Comparison of ENCODE assay signal across 8 cellular contexts in genomic region chr4:107034091-107034698, GRCh38. TPM values are rescaled to one million over a fixed set of nuclear protein-coding genes. Genes with fewer than 3 reads are reported as not detected.
A peak's percentile ranks its signal among the peaks of the same experiment; 100 is the strongest.
DNase-seq lines count a peak whose midpoint lies in the region; ATAC-seq and TF ChIP-seq lines count a peak whose summit lies in the region.

No MANE protein-coding gene starts in this region.

- peak; percentile 12 for DNase-seq in activated naive CD4-positive, alpha-beta T cell treated with anti-CD3 and anti-CD28 coated beads for 36 hours
- no peak for DNase-seq in activated naive CD4-positive, alpha-beta T cell treated with anti-CD3 and anti-CD28 coated beads, Interleukin-2, amount 50 U/mL, for 16 hours
- no peak for DNase-seq in T-helper 17 cell
- peak; percentile 30 for DNase-seq in fibroblast of villous mesenchyme (ENCODE audit: low read depth)
- no peak for DNase-seq in omental fat pad (ENCODE audit: low spot score)
- DNase-seq in activated CD4-positive, CD25-positive, alpha-beta regulatory T cell treated with anti-CD3 and anti-CD28 coated beads, Interleukin-2, amount 50 U/mL, for 72 hours: no peak
- DNase-seq in T1000 (lab: John Stamatoyannopoulos, UW): no peak

- H3K4me1 Mint-ChIP-seq in activated naive CD4-positive, alpha-beta T cell treated with anti-CD3 and anti-CD28 coated beads for 36 hours (ENCODE audit: low read depth): peaks cover 27% of the 10 kb centered on the region
- H3K4me1 Mint-ChIP-seq in T-helper 17 cell: peaks cover 25% of the 10 kb centered on the region

- intact Hi-C loops in activated naive CD4-positive, alpha-beta T cell treated with anti-CD3 and anti-CD28 coated beads for 36 hours (cut with micrococcal nuclease): loop anchor here (5.0 kb wide), 1 partner anchor 703 kb away; no protein-coding TSS in a partner anchor

- H3K9me3 ChIP-seq in T-helper 17 cell (ENCODE audit: control insufficient read depth, low read length, poor library complexity, severe bottlenecking): no peaks in the 10 kb centered on the region

- H3K9me3 Mint-ChIP-seq in activated naive CD4-positive, alpha-beta T cell treated with anti-CD3 and anti-CD28 coated beads for 36 hours: no peaks in the 10 kb centered on the region

- H3K27ac Mint-ChIP-seq in activated naive CD4-positive, alpha-beta T cell treated with anti-CD3 and anti-CD28 coated beads for 36 hours: no peak overlapping the region
- H3K27ac Mint-ChIP-seq in T-helper 17 cell: no peak overlapping the region

- TF ChIP-seq CTCF in fibroblast of villous mesenchyme (IDR thresholded peaks at IDR 0.05; ENCODE audit: insufficient read depth, low read depth, low read length) (peak; percentile 37), omental fat pad (IDR thresholded peaks at IDR 0.05) (no peak)

- ATAC-seq in T-helper 17 cell (peak; percentile 49), omental fat pad (ENCODE audit: low FRiP score) (peak; percentile 34), HG02571 (IDR thresholded peaks at IDR 0.05; ENCODE audit: unreplicated experiment) (no peak)

- peaks cover 53% of the 10 kb centered on the region for H3K27me3 Mint-ChIP-seq in activated naive CD4-positive, alpha-beta T cell treated with anti-CD3 and anti-CD28 coated beads for 36 hours (ENCODE audit: low read depth)
- peaks cover 58% of the 10 kb centered on the region for H3K27me3 Mint-ChIP-seq in T-helper 17 cell

- H3K4me3 Mint-ChIP-seq in activated naive CD4-positive, alpha-beta T cell treated with anti-CD3 and anti-CD28 coated beads for 36 hours: peak overlapping the region; percentile 27
- H3K4me3 Mint-ChIP-seq in T-helper 17 cell: peak overlapping the region; percentile 90

- no peaks in the 10 kb centered on the region for H3K36me3 Mint-ChIP-seq in activated naive CD4-positive, alpha-beta T cell treated with anti-CD3 and anti-CD28 coated beads for 36 hours (ENCODE audit: low read depth)
- peaks cover 8% of the 10 kb centered on the region for H3K36me3 Mint-ChIP-seq in T-helper 17 cell (ENCODE audit: low read depth)

- CTCF ChIA-PET in activated naive CD4-positive, alpha-beta T cell treated with anti-CD3 and anti-CD28 coated beads for 36 hours (lab: Charles Lee): no interaction called here

- H3K4me3 ChIP-seq in fibroblast of villous mesenchyme (ENCODE audit: low read depth, low read length): peak overlapping the region; percentile 26

RNA-seq across cellular contexts. Expression of gene DKK2, which starts 1.9 kb away (rescaled TPM):
- not detected for total RNA-seq in activated naive CD4-positive, alpha-beta T cell treated with anti-CD3 and anti-CD28 coated beads for 36 hours
- total RNA-seq in T-helper 17 cell: not detected
- total RNA-seq in fibroblast of villous mesenchyme: under 0.01 and 0.43 TPM in 2 replicates
- 1 to 10 TPM in 1 of 4 donors, under 1 TPM in 3; 0.28 to 1.3 (median 0.67) TPM for total RNA-seq in omental fat pad

Comparison
In these comparisons a context has a peak if more than half of its experiments do, and no peak if none do; other contexts are left out.
1. DNase-seq: peak in activated naive CD4-positive, alpha-beta T cell treated with anti-CD3 and anti-CD28 coated beads for 36 hours (single experiment) and fibroblast of villous mesenchyme (single experiment); none in activated naive CD4-positive, alpha-beta T cell treated with anti-CD3 and anti-CD28 coated beads, Interleukin-2, amount 50 U/mL, for 16 hours (single experiment), T-helper 17 cell (0 of 3), omental fat pad (single experiment), activated CD4-positive, CD25-positive, alpha-beta regulatory T cell treated with anti-CD3 and anti-CD28 coated beads, Interleukin-2, amount 50 U/mL, for 72 hours (single experiment) and T1000 (single experiment).